25 cellular contexts compared by ENCODE assay signal in the genomic region with DNA sequence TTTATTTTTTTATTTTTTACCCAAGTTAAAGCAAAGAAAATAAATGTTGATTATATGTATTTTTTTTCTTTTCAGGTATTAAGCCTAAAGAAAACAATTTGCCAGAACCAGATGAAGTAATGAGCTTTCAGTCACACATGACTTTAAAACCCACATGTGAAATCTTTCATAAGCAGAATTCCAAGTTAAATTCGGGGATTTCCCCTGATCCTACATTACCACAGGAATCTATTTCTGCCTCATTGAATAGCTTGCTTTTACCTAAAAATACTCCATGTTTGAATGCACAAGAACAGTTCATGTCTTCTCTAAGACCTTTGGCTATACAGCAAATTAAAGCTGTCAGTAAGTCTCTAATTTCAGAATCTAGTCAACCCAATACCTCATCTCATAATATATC. TPM values are rescaled to one million over a fixed set of nuclear protein-coding genes. Genes with fewer than 3 reads are reported as not detected.
DNase-seq lines count a peak whose midpoint lies in the region; ATAC-seq, FAIRE-seq and TF ChIP-seq lines count a peak whose summit lies in the region.
"Had no signal": no experiment of that assay in that cellular context is flagged by ENCODE, and none has a peak within 500 bp of the region (broad histone marks: within the 10 kb centered on the region; RNA-seq: fewer than 3 reads in every experiment).

No MANE protein-coding gene starts in this region.

- FAIRE-seq in A549 (lab: Jason Lieb, UNC) (peak; percentile 23), astrocyte (lab: Jason Lieb, UNC) (no peak)
- FAIRE-seq: H1 had no signal

- TF ChIP-seq CTCF in A549 (IDR thresholded peaks at IDR 0.05) (no peak), astrocyte (IDR thresholded peaks at IDR 0.05; ENCODE audit: insufficient read depth, low read depth, low read length) (no peak), vagina (IDR thresholded peaks at IDR 0.05) (no peak), foreskin fibroblast (IDR thresholded peaks at IDR 0.05; ENCODE audit: low read depth, low read length) (no peak)

- H3K36me3 ChIP-seq in astrocyte (ENCODE audit: insufficient read depth, low read length) (peaks cover 17% of the 10 kb centered on the region), vagina (peaks cover 0 to 14% of the 10 kb centered on the region in 2 donors)

- no peaks in the 10 kb centered on the region for H3K9me3 ChIP-seq in A549
- no peaks in the 10 kb centered on the region for H3K9me3 ChIP-seq in astrocyte (ENCODE audit: insufficient read depth, low read depth, low read length)
- H3K9me3 ChIP-seq in vagina, result no peaks in the 10 kb centered on the region
- H3K9me3 ChIP-seq: Peyer's patch had no signal

- no peaks in the 10 kb centered on the region for H4K20me1 ChIP-seq in astrocyte (ENCODE audit: insufficient read depth, low read length)

- TF ChIP-seq POLR2A in A549 (IDR thresholded peaks at IDR 0.05; ENCODE audit: low read length) (no peak), vagina (IDR thresholded peaks at IDR 0.05) (no peak)

- H3K4me3 ChIP-seq in A549 (no peak overlapping the region), astrocyte (ENCODE audit: insufficient read depth, low read depth, low read length) (no peak overlapping the region), vagina (no peak overlapping the region), foreskin fibroblast (ENCODE audit: low read depth in 1 of 2, low read length in 2 of 2) (no peak overlapping the region)
- H3K4me3 ChIP-seq: Peyer's patch had no signal

- H3K4me3 Mint-ChIP-seq in astrocyte (ENCODE audit: unreplicated experiment), result no peak overlapping the region
- H3K4me3 Mint-ChIP-seq: CD8-positive, alpha-beta T cell had no signal

- POLR2A ChIA-PET in A549 (lab: Yijun Ruan, JAX), result no interaction called here

- DNase-seq in A549 (ENCODE audit: low read depth in 1 of 2, low spot score in 1 of 2) (no peak), astrocyte (ENCODE audit: low read depth) (peak; percentile 34), glomerular visceral epithelial cell (ENCODE audit: extremely low spot score) (peak; percentile 69), renal cortical epithelial cell (ENCODE audit: low read depth) (peak; percentile 56), GM03348 (ENCODE audit: low spot score) (no peak), vagina (ENCODE audit: extremely low spot score in 2 of 2) (no peak), foreskin fibroblast (no peak)
- no peak for DNase-seq in activated T-cell treated with anti-CD3 and anti-CD28 coated beads, Interleukin-2, amount 50 U/mL, for 48 hours
- DNase-seq: AML-193; C1 segment of cervical spinal cord; CD8-positive, alpha-beta T cell; DMS153; NCI-H1092 treated with DMSO at 0.1 percent for 48 hours; NCI-H1436 treated with DMSO at 0.1 percent for 48 hours; NCI-H2029; NCI-H345; NCI-H524; NCI-H774; NK-92 treated with Interleukin-12 subunit alpha and Interleukin-12 subunit beta, amount 100 ng/mL, for 24 hours; Peyer's patch had no signal

- H3K36me3 Mint-ChIP-seq in astrocyte (ENCODE audit: low read depth, unreplicated experiment), result peaks cover 1% of the 10 kb centered on the region

- TF ChIP-seq EP300 in A549 (IDR thresholded peaks at IDR 0.05), result no peak

- H3K9me3 Mint-ChIP-seq in astrocyte (ENCODE audit: unreplicated experiment), result no peaks in the 10 kb centered on the region

- no peak for TF ChIP-seq RAD21 in A549 (conservative IDR thresholded peaks at IDR 0.05 in 1 of 2, IDR thresholded peaks at IDR 0.05 in 1 of 2)

- H3K27me3 ChIP-seq in astrocyte (ENCODE audit: insufficient read depth, low read length), result no peaks in the 10 kb centered on the region
- no peaks in the 10 kb centered on the region for H3K27me3 ChIP-seq in vagina
- H3K27me3 ChIP-seq: Peyer's patch had no signal

- H2AFZ ChIP-seq in astrocyte (ENCODE audit: low read depth, low read length), result no peak overlapping the region

- no peak for ATAC-seq in A549
- ATAC-seq: CD8-positive, alpha-beta T cell; HCT116 had no signal

- H3K79me2 ChIP-seq in astrocyte (ENCODE audit: insufficient read depth, low read length), result no peaks in the 10 kb centered on the region

- H3K4me2 ChIP-seq in A549, result no peak overlapping the region
- no peak overlapping the region for H3K4me2 ChIP-seq in astrocyte (ENCODE audit: low read length)
- H3K4me2 ChIP-seq: KMS-11 had no signal

- CTCF ChIA-PET in A549 (lab: Yijun Ruan, JAX), result interaction anchor here (0.6 to 1.4 kb wide), 4 partner anchors 9 to 61 kb away, joined by 3 to 5 read pairs (median 4); no protein-coding TSS in a partner anchor

- peaks cover 3% of the 10 kb centered on the region for H3K4me1 Mint-ChIP-seq in astrocyte (ENCODE audit: low read depth, unreplicated experiment)

- no peak overlapping the region for H3K9ac ChIP-seq in astrocyte (ENCODE audit: low read length)
- H3K9ac ChIP-seq: KMS-11 had no signal

- H3K27me3 Mint-ChIP-seq in astrocyte (ENCODE audit: low read depth, unreplicated experiment), result no peaks in the 10 kb centered on the region

- H3K27ac ChIP-seq in A549 (no peak overlapping the region), astrocyte (ENCODE audit: low read depth, low read length) (no peak overlapping the region), vagina (no peak overlapping the region)
- H3K27ac ChIP-seq: 22Rv1, KMS-11, Peyer's patch had no signal

- H3K4me1 ChIP-seq in A549 (no peaks in the 10 kb centered on the region), astrocyte (ENCODE audit: insufficient read depth, low read length) (no peaks in the 10 kb centered on the region), vagina (no peaks in the 10 kb centered on the region)
- H3K4me1 ChIP-seq: Peyer's patch had no signal

- intact Hi-C loops in vagina (cut with DNase I), result no loop called here

- no peak overlapping the region for H3K27ac Mint-ChIP-seq in astrocyte (ENCODE audit: unreplicated experiment)
- H3K27ac Mint-ChIP-seq: CD8-positive, alpha-beta T cell had no signal

- 91% methylated on average over 1 of the region's 1 CpG for WGBS in A549 (ENCODE audit: missing lambda C conversion rate)

TF ChIP-seq in A549, 52 proteins besides CTCF, POLR2A, EP300 and RAD21:
- TF ChIP-seq RARB (CRISPR knock-in tag; IDR thresholded peaks at IDR 0.05), result no peak
- no peak for TF ChIP-seq FOSB (CRISPR knock-in tag; IDR thresholded peaks at IDR 0.05)
- no peak for TF ChIP-seq FOSL2 (IDR thresholded peaks at IDR 0.05)
- TF ChIP-seq FOSL2 (CRISPR knock-in tag; IDR thresholded peaks at IDR 0.05), result no peak
- TF ChIP-seq CBX2 (IDR thresholded peaks at IDR 0.05; ENCODE audit: borderline replicate concordance, low read depth), result no peak
- TF ChIP-seq, protein P1, sequence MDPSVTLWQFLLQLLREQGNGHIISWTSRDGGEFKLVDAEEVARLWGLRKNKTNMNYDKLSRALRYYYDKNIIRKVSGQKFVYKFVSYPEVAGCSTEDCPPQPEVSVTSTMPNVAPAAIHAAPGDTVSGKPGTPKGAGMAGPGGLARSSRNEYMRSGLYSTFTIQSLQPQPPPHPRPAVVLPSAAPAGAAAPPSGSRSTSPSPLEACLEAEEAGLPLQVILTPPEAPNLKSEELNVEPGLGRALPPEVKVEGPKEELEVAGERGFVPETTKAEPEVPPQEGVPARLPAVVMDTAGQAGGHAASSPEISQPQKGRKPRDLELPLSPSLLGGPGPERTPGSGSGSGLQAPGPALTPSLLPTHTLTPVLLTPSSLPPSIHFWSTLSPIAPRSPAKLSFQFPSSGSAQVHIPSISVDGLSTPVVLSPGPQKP (IDR thresholded peaks at IDR 0.05; ENCODE audit: low read depth, low read length), result no peak
- TF ChIP-seq ZC3H11A (IDR thresholded peaks at IDR 0.05), result no peak
- no peak for TF ChIP-seq NR3C1 (IDR thresholded peaks at IDR 0.05)
- TF ChIP-seq, protein P2, sequence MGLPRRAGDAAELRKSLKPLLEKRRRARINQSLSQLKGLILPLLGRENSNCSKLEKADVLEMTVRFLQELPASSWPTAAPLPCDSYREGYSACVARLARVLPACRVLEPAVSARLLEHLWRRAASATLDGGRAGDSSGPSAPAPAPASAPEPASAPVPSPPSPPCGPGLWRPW (IDR thresholded peaks at IDR 0.05), result no peak
- TF ChIP-seq EHF (CRISPR knock-in tag; IDR thresholded peaks at IDR 0.05), result no peak
- no peak for TF ChIP-seq ZSCAN20 (CRISPR knock-in tag; IDR thresholded peaks at IDR 0.05)
- TF ChIP-seq MYC (IDR thresholded peaks at IDR 0.05; ENCODE audit: borderline replicate concordance, low read length), result no peak
- no peak for TF ChIP-seq CHD4 (IDR thresholded peaks at IDR 0.05; ENCODE audit: borderline replicate concordance)
- TF ChIP-seq ESRRA (IDR thresholded peaks at IDR 0.05; ENCODE audit: borderline replicate concordance, low read length), result no peak
- no peak for TF ChIP-seq BHLHE40 (IDR thresholded peaks at IDR 0.05; ENCODE audit: low read depth, low read length)
- no peak for TF ChIP-seq CEBPB (IDR thresholded peaks at IDR 0.05)
- TF ChIP-seq RCOR1 (IDR thresholded peaks at IDR 0.05; ENCODE audit: low read depth, low read length), result no peak

RNA-seq across cellular contexts. Expression of a gene that starts 26.6 kb away (rescaled TPM):
- 31.6 and 40.7 TPM in 2 replicates for polyA plus RNA-seq in A549 (2011; rRNA removed)
- 5.6 and 6.7 TPM in 2 replicates for polyA plus RNA-seq in A549 (2012; cell fraction: cytosol; rRNA removed)
- polyA plus RNA-seq in A549 (2012; cell fraction: nucleus; rRNA removed), result 23.6 and 31.1 TPM in 2 replicates
- 16.2 to 18.1 TPM (median 16.8 TPM) in 3 replicates for polyA plus RNA-seq in A549 (2017; fragmentation: RNase III; extraction: RNeasy Plus Mini Kit Qiagen cat#74134 plus additional on column Dnase treatment)
- polyA minus RNA-seq in A549 (2011; rRNA and poly(A)+ RNA removed), result 35.7 and 37.5 TPM in 2 replicates
- 4.6 and 9.1 TPM in 2 replicates for total RNA-seq in astrocyte
- 11.7 and 16.1 TPM in 2 replicates for total RNA-seq in renal cortical epithelial cell
- total RNA-seq in vagina, result 9.6 TPM

RNA-seq across cellular contexts. Expression of a gene that starts 26.9 kb away (rescaled TPM):
- polyA plus RNA-seq in A549 (2011; rRNA removed), result 34.2 and 51.6 TPM in 2 replicates
- 7.7 and 8.8 TPM in 2 replicates for polyA plus RNA-seq in A549 (2012; cell fraction: cytosol; rRNA removed)
- 7.3 and 10.1 TPM in 2 replicates for polyA plus RNA-seq in A549 (2012; cell fraction: nucleus; rRNA removed)
- 26.0 to 30.7 TPM (median 29.9 TPM) in 3 replicates for polyA plus RNA-seq in A549 (2017; fragmentation: RNase III; extraction: RNeasy Plus Mini Kit Qiagen cat#74134 plus additional on column Dnase treatment)
- 19.1 and 21.2 TPM in 2 replicates for polyA minus RNA-seq in A549 (2011; rRNA and poly(A)+ RNA removed)
- total RNA-seq in astrocyte, result 17.3 and 20.1 TPM in 2 replicates
- 22.2 and 33.8 TPM in 2 replicates for total RNA-seq in renal cortical epithelial cell
- total RNA-seq in vagina, result 33.6 TPM

RNA-seq across cellular contexts. Expression of a gene that starts 35.7 kb away (rescaled TPM):
- polyA plus RNA-seq in A549 (2011; rRNA removed) (not detected in 2 replicates), A549 (2017; fragmentation: RNase III; extraction: RNeasy Plus Mini Kit Qiagen cat#74134 plus additional on column Dnase treatment) (not detected in 3 replicates)
- polyA plus RNA-seq in A549 (2012; cell fraction: cytosol; rRNA removed), result not detected in 2 replicates
- polyA plus RNA-seq in A549 (2012; cell fraction: nucleus; rRNA removed), result not detected in 2 replicates
- polyA minus RNA-seq in A549 (2011; rRNA and poly(A)+ RNA removed), result not detected in 2 replicates
- total RNA-seq in astrocyte (not detected in 2 replicates), renal cortical epithelial cell (not detected in 2 replicates), vagina (not detected)
- total RNA-seq: CD8-positive, alpha-beta T cell; H1; HT1080; Peyer's patch had no signal
- polyA plus RNA-seq: H1 had no signal

Comparison
In these comparisons a context has a peak if more than half of its experiments do, and no peak if none do; other contexts are left out.
1. DNase-seq: peak in astrocyte (single experiment), glomerular visceral epithelial cell (single experiment) and renal cortical epithelial cell (single experiment); none in A549 (0 of 2), GM03348 (single experiment), vagina (0 of 2), foreskin fibroblast (0 of 2) and activated T-cell treated with anti-CD3 and anti-CD28 coated beads, Interleukin-2, amount 50 U/mL, for 48 hours (0 of 2).